19 cellular contexts compared by ENCODE assay signal in the genomic region with DNA sequence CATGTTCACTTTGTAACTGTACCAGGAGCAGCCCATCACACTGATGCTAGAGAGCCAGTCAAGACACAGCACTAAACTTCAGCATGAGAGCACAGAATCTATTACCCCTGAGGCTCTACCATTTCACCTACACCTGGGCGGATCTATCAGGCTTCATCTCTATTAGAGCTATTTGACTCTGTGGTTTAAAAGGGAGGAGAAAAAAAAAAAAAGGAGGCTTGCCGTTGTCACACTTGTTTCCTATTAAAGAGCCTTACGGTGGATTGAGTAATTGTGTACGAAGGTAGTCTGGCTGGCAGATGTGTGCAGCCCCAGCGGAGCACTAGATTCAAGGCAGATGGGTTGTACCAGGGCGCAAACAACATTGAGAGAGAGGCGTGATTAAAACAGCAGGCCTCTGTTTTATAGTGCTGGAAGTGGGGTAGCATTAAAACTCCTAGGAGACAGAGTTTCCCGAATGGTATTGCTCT.
DNase-seq lines count a peak whose midpoint lies in the region; ATAC-seq, FAIRE-seq and TF ChIP-seq lines count a peak whose summit lies in the region.
"Had no signal": no experiment of that assay in that cellular context is flagged by ENCODE, and none has a peak within 500 bp of the region (broad histone marks: within the 10 kb centered on the region; RNA-seq: fewer than 3 reads in every experiment).

No MANE protein-coding gene starts in this region.

- DNase-seq in AG09309 (ENCODE audit: low read depth) (peak; percentile 55), HFF-Myc (ENCODE audit: extremely low read depth, low read depth) (peak; percentile 91), PC-9 (no peak), islet precursor cell (peak; percentile 68), D721Med (ENCODE audit: insufficient read length, low spot score) (no peak), left lobe of liver (ENCODE audit: low spot score) (no peak), Right ventricle myocardium inferior (ENCODE audit: missing footprints) (no peak)
- DNase-seq: ACHN; activated CD4-positive, alpha-beta T cell treated with anti-CD3 and anti-CD28 coated beads, Interleukin-2, amount 10 ng/mL, durations not matched to agents 7 days and 5 days; activated T-cell treated with anti-CD3 and anti-CD28 coated beads, Interleukin-2, amount 50 U/mL, for 24 hours; adrenal gland; DMS53; NCI-H187 had no signal

- no peaks in the 10 kb centered on the region for H3K27me3 ChIP-seq in PC-9 (ENCODE audit: insufficient read depth, low read depth)
- H3K27me3 ChIP-seq: adrenal gland had no signal

- intact Hi-C loops in PC-9 (cut with micrococcal nuclease; ENCODE audit: unreplicated experiment), result no loop called here
- intact Hi-C loops in Right ventricle myocardium inferior (cut with DNase I), result no loop called here

- CTCF ChIA-PET in PC-9 (lab: Charles Lee), result no interaction called here

- no peak overlapping the region for H3K27ac ChIP-seq in PC-9
- H3K27ac ChIP-seq: adrenal gland, parathyroid adenoma had no signal

- peak overlapping the region; percentile 20; the same call in 1 of the 2 replicates for H2AFZ ChIP-seq in PC-9
- H2AFZ ChIP-seq: parathyroid adenoma had no signal

- no peaks in the 10 kb centered on the region for H3K4me1 ChIP-seq in PC-9 (replicated peaks; ENCODE audit: insufficient read depth)
- H3K4me1 ChIP-seq: adrenal gland, parathyroid adenoma had no signal

- no peaks in the 10 kb centered on the region for H3K9me3 ChIP-seq in PC-9 (ENCODE audit: insufficient read depth, low read depth)
- H3K9me3 ChIP-seq: adrenal gland had no signal

- ATAC-seq in left lobe of liver (no peak), Right ventricle myocardium inferior (no peak), GM21390 (IDR thresholded peaks at IDR 0.05; ENCODE audit: unreplicated experiment) (no peak)
- ATAC-seq: K562, Panc1 had no signal

- no peak overlapping the region for H3K4me2 ChIP-seq in PC-9

- H3K4me3 ChIP-seq in AG09309 (ENCODE audit: control insufficient read depth, low read depth, low read length), result no peak overlapping the region
- peak overlapping the region; percentile 23 for H3K4me3 ChIP-seq in HFF-Myc (replicated peaks; ENCODE audit: low read depth, low read length)
- no peak overlapping the region for H3K4me3 ChIP-seq in PC-9
- H3K4me3 ChIP-seq: adrenal gland, K562 had no signal

- TF ChIP-seq CTCF in AG09309 (IDR thresholded peaks at IDR 0.05; ENCODE audit: control insufficient read depth, insufficient read depth, low read depth, low read length, missing control alignments) (no peak), HFF-Myc (IDR thresholded peaks at IDR 0.05; ENCODE audit: low read depth, low read length, missing control alignments) (no peak), PC-9 (conservative IDR thresholded peaks at IDR 0.05) (no peak), D721Med (IDR thresholded peaks at IDR 0.05; ENCODE audit: insufficient read depth, missing control alignments) (no peak)

- H3K79me2 ChIP-seq in PC-9 (ENCODE audit: low read depth), result no peaks in the 10 kb centered on the region
- H3K79me2 ChIP-seq: parathyroid adenoma had no signal

- no TSS peak for BruUV-seq in PC-9 (replicated peaks; lab: Mats Ljungman, UMichigan)

- H3F3A ChIP-seq in PC-9 (ENCODE audit: insufficient read depth, low read depth), result no peaks in the 10 kb centered on the region

- H3K9me2 ChIP-seq in PC-9 (ENCODE audit: insufficient read depth), result no peaks in the 10 kb centered on the region; the same call in 1 of the 2 replicates

- no peaks in the 10 kb centered on the region for H3K36me3 ChIP-seq in PC-9 (ENCODE audit: low read depth)
- H3K36me3 ChIP-seq: adrenal gland had no signal

- H4K20me1 ChIP-seq in PC-9 (ENCODE audit: insufficient read depth), result no peaks in the 10 kb centered on the region

- FAIRE-seq in D721Med (lab: Jason Lieb, UNC), result no peak
- FAIRE-seq: colon, GM12891, K562 had no signal

- POLR2A ChIA-PET in PC-9 (lab: Charles Lee; ENCODE audit: unreplicated experiment), result no interaction called here

Comparison
In these comparisons a context has a peak if more than half of its experiments do, and no peak if none do; other contexts are left out.
1. DNase-seq: peak in AG09309 (single experiment), HFF-Myc (single experiment) and islet precursor cell (single experiment); none in PC-9 (0 of 2), D721Med (single experiment), left lobe of liver (single experiment) and Right ventricle myocardium inferior (single experiment).